2 cellular contexts compared by ENCODE assay signal in genomic region chr7:144032985-144033384, GRCh38.
TF ChIP-seq lines count a peak whose summit lies in the region.

No MANE protein-coding gene starts in this region.

TF ChIP-seq in GM23338, 12 proteins besides CTCF, POLR2A, EP300 and RAD21:
- no peak for TF ChIP-seq EZH2phosphoT487 (IDR thresholded peaks at IDR 0.05; ENCODE audit: unreplicated experiment)
- TF ChIP-seq POLR2AphosphoS5 (IDR thresholded peaks at IDR 0.05; ENCODE audit: low read depth), result no peak
- TF ChIP-seq CREB1 (CRISPR knock-in tag; IDR thresholded peaks at IDR 0.05; ENCODE audit: low read depth), result no peak
- no peak for TF ChIP-seq JUNB (IDR thresholded peaks at IDR 0.05; ENCODE audit: unreplicated experiment)

TF ChIP-seq in H1, 55 proteins besides CTCF, POLR2A, EP300 and RAD21:
- TF ChIP-seq MAX (IDR thresholded peaks at IDR 0.05) (no peak), CHD2 (IDR thresholded peaks at IDR 0.05; ENCODE audit: low read length) (no peak)
